In genomic region chr5:135249658-135250057, GRCh38 we compare ENCODE assay signal across 17 cellular contexts.
DNase-seq lines count a peak whose midpoint lies in the region; ATAC-seq and TF ChIP-seq lines count a peak whose summit lies in the region.
"Had no signal": no experiment of that assay in that cellular context is flagged by ENCODE, and none has a peak within 500 bp of the region (broad histone marks: within the 10 kb centered on the region; RNA-seq: fewer than 3 reads in every experiment).

No MANE protein-coding gene starts in this region.

- H3K36me3 ChIP-seq in esophagus muscularis mucosa (no peaks in the 10 kb centered on the region), smooth muscle cell (ENCODE audit: low read depth) (no peaks in the 10 kb centered on the region), mucosa of descending colon (ENCODE audit: low read depth) (no peaks in the 10 kb centered on the region)
- H3K36me3 ChIP-seq: HAP-1 had no signal

- no peaks in the 10 kb centered on the region for H3K9me3 ChIP-seq in esophagus muscularis mucosa
- H3K9me3 ChIP-seq in smooth muscle cell (replicated peaks; ENCODE audit: low read depth), result no peaks in the 10 kb centered on the region
- H3K9me3 ChIP-seq in mucosa of descending colon, result no peaks in the 10 kb centered on the region
- H3K9me3 ChIP-seq: HAP-1 had no signal

- intact Hi-C loops in esophagus muscularis mucosa (cut with DNase I) (no loop called here), mucosa of descending colon (cut with DNase I, micrococcal nuclease) (no loop called here)

- DNase-seq in EL (peak; percentile 59), M059J (ENCODE audit: low read depth) (peak; percentile 84), esophagus muscularis mucosa (ENCODE audit: extremely low spot score) (peak; percentile 70), smooth muscle cell (lab: John Stamatoyannopoulos, UW; ENCODE audit: unreplicated experiment) (no peak), mucosa of descending colon (no peak), epidermal melanocyte (ENCODE audit: insufficient read length, low spot score) (no peak), NCI-H526 (lab: John Stamatoyannopoulos, UW) (no peak)
- DNase-seq: activated B cell treated with CpG ODN at 0.5 μM for 24 hours, activated gamma-delta T cell, cerebellar nuclear complex, hypothalamus, KBM-7, NCI-H2081, right cardiac atrium, SHP77 treated with DMSO at 0.1 percent for 48 hours had no signal

- TF ChIP-seq EP300 in esophagus muscularis mucosa (IDR thresholded peaks at IDR 0.05), result no peak

- H3K27me3 ChIP-seq in esophagus muscularis mucosa, result no peaks in the 10 kb centered on the region
- H3K27me3 ChIP-seq in smooth muscle cell (ENCODE audit: low read depth), result no peaks in the 10 kb centered on the region

- H3K4me2 ChIP-seq in smooth muscle cell, result peak overlapping the region; percentile 28

- H3K4me1 ChIP-seq in esophagus muscularis mucosa, result peaks cover 15 to 38% (median 32%) of the 10 kb centered on the region in 4 donors
- peaks cover 18% of the 10 kb centered on the region for H3K4me1 ChIP-seq in smooth muscle cell (ENCODE audit: low read depth)
- no peaks in the 10 kb centered on the region for H3K4me1 ChIP-seq in mucosa of descending colon (ENCODE audit: low read depth)
- H3K4me1 ChIP-seq: HAP-1 had no signal

- H3F3A ChIP-seq in smooth muscle cell (ENCODE audit: low read depth), result peaks cover 19% of the 10 kb centered on the region

- H2AFZ ChIP-seq in smooth muscle cell (ENCODE audit: low read depth), result no peak overlapping the region

- no peaks in the 10 kb centered on the region for H4K20me1 ChIP-seq in smooth muscle cell (ENCODE audit: low read depth)

- no peak overlapping the region for H3K9ac ChIP-seq in smooth muscle cell (ENCODE audit: low read depth)

- H3K27ac ChIP-seq in esophagus muscularis mucosa (replicated peaks in 1 of 4), result no peak overlapping the region
- peak overlapping the region; percentile 47 for H3K27ac ChIP-seq in smooth muscle cell (ENCODE audit: low read depth)
- H3K27ac ChIP-seq: HL-60 had no signal

- no peak for TF ChIP-seq CTCF in esophagus muscularis mucosa (IDR thresholded peaks at IDR 0.05)
- TF ChIP-seq CTCF in smooth muscle cell (IDR thresholded peaks at IDR 0.05; ENCODE audit: borderline replicate concordance, insufficient read depth, poor library complexity, severe bottlenecking), result no peak
- TF ChIP-seq CTCF in mucosa of descending colon (IDR thresholded peaks at IDR 0.05), result no peak

- TF ChIP-seq POLR2A in esophagus muscularis mucosa (IDR thresholded peaks at IDR 0.05; ENCODE audit: low read depth), result no peak

- H3K79me2 ChIP-seq in smooth muscle cell (ENCODE audit: low read depth), result no peaks in the 10 kb centered on the region

- H3K4me3 ChIP-seq in esophagus muscularis mucosa (no peak overlapping the region), smooth muscle cell (no peak overlapping the region), mucosa of descending colon (no peak overlapping the region)
- H3K4me3 ChIP-seq: HAP-1 had no signal

- no peak for ATAC-seq in mucosa of descending colon
- ATAC-seq: right cardiac atrium had no signal

- WGBS in esophagus muscularis mucosa, result 99% methylated on average over 5 of the region's 5 CpGs
- WGBS in smooth muscle cell (ENCODE audit: low lambda C conversion rate), result 73% methylated on average over 5 of the region's 5 CpGs

Comparison
In these comparisons a context has a peak if more than half of its experiments do, and no peak if none do; other contexts are left out.
1. DNase-seq: peak in EL (single experiment), M059J (single experiment) and esophagus muscularis mucosa (single experiment); none in smooth muscle cell (single experiment), mucosa of descending colon (0 of 3), epidermal melanocyte (single experiment) and NCI-H526 (0 of 2).